ENCODE assay signal across 8 cellular contexts in the genomic region with DNA sequence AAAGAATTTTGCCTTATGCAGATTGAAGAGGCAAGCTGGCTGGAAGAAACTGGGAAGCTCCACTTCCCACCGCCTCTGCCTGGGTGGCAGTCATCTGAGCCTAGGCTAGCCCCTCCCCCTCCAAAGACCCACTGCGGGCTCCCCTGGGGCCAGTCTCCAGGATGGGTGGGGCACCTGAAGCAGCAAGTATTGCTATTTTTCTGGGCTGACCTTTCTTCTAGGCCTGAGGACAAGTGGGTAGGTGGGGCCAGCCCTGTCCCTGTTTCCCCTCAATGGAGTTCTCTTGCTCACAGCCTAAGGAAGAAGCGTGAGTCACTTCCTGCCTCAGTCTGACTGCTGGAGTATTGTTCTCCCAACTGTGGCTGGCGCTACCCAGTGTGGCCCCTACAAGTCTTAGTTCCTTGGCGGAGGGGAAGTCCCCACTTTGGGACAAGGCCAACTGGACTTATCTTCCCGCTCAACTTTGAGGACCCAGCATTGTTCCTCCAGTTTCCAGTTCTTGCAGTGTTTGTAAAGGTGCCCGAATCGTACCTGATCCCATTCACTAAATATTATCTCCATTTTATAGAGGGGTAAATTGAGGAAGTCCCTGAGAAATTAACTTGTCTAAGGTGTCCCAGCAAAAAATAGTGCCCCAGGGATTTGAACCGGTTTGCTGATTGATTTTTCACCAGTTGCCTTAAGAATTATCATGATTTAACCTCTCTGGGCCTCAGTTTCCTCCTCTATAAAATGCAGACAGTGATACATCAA. TPM values are rescaled to one million over a fixed set of nuclear protein-coding genes. Genes with fewer than 3 reads are reported as not detected.
DNase-seq lines count a peak whose midpoint lies in the region; ATAC-seq and TF ChIP-seq lines count a peak whose summit lies in the region.

No MANE protein-coding gene starts in this region.

- peak overlapping the region; percentile 20 for H3K18ac ChIP-seq in neuronal stem cell (ENCODE audit: low read length)

- H4K91ac ChIP-seq in neuronal stem cell (ENCODE audit: low read depth, low read length, poor library complexity), result no peak overlapping the region

- intact Hi-C loops in aorta (cut with DNase I), result loop anchor here in 1 of 2 donors (5.0 kb wide), 2 partner anchors 152 to 207 kb away; a partner anchor contains a TSS

- H3K27ac ChIP-seq in neuronal stem cell (replicated peaks; ENCODE audit: low read length), result no peak overlapping the region
- H3K27ac ChIP-seq in aorta (ENCODE audit: low read depth in 1 of 2, low read length in 2 of 2), result peak overlapping the region in 1 of 2 donors; percentile 57

- H2BK120ac ChIP-seq in neuronal stem cell (ENCODE audit: low read depth, low read length), result no peak overlapping the region

- H3K4ac ChIP-seq in neuronal stem cell (ENCODE audit: low read length), result no peak overlapping the region

- WGBS in neuronal stem cell (ENCODE audit: extremely low coverage in 2 of 2, insufficient read length in 2 of 2, insufficient replicate concordance in 1 of 2), 2 donors, result no CpG with 5 or more reads among the region's 9 CpGs
- 63 to 64% methylated on average over 9 of the region's 9 CpGs for WGBS in aorta, 2 donors

- H3K79me1 ChIP-seq in neuronal stem cell (ENCODE audit: low read depth, low read length), result no peaks in the 10 kb centered on the region

- ATAC-seq in aorta (ENCODE audit: low FRiP score) (peak; percentile 78), GM18873 (IDR thresholded peaks at IDR 0.05; ENCODE audit: low FRiP score, unreplicated experiment) (no peak)

- H2BK12ac ChIP-seq in neuronal stem cell (ENCODE audit: low read length), result no peak overlapping the region

- no peak overlapping the region for H4K8ac ChIP-seq in neuronal stem cell (ENCODE audit: low read depth, low read length)

- no peak overlapping the region for H3K4me2 ChIP-seq in neuronal stem cell (ENCODE audit: insufficient read depth, low read length, poor library complexity, severe bottlenecking)

- H3K4me1 ChIP-seq in neuronal stem cell (ENCODE audit: control insufficient read depth in 2 of 2, insufficient read depth in 1 of 2, low read depth in 1 of 2, low read length in 2 of 2), result peaks cover 35 to 40% of the 10 kb centered on the region in 2 donors
- H3K4me1 ChIP-seq in aorta (ENCODE audit: control insufficient read depth in 1 of 2, insufficient read depth in 2 of 2, low read length in 2 of 2), result peaks cover 1 to 2% of the 10 kb centered on the region in 2 donors

- no peak overlapping the region for H2BK5ac ChIP-seq in neuronal stem cell (ENCODE audit: low read length)

- H3K4me3 ChIP-seq in GM12865 (ENCODE audit: low read depth, low read length), result no peak overlapping the region
- peak overlapping the region; percentile 80 for H3K4me3 ChIP-seq in fibroblast of the aortic adventitia (ENCODE audit: low read depth, low read length)
- no peak overlapping the region for H3K4me3 ChIP-seq in neuronal stem cell (ENCODE audit: low read length in 2 of 2)
- no peak overlapping the region for H3K4me3 ChIP-seq in aorta (ENCODE audit: low read length in 2 of 2)

- TF ChIP-seq CTCF in GM12865 (IDR thresholded peaks at IDR 0.05; ENCODE audit: insufficient read depth, low read depth, low read length, missing control alignments), result no peak
- no peak for TF ChIP-seq CTCF in fibroblast of the aortic adventitia (IDR thresholded peaks at IDR 0.05; ENCODE audit: insufficient read depth, low read length)

- H3K23ac ChIP-seq in neuronal stem cell (ENCODE audit: low read depth, low read length, poor library complexity), result no peak overlapping the region

- no peak overlapping the region for H2AK5ac ChIP-seq in neuronal stem cell (ENCODE audit: low read depth, low read length)

- peak overlapping the region; percentile 50 for H2AFZ ChIP-seq in neuronal stem cell (ENCODE audit: low read length)

- H2BK15ac ChIP-seq in neuronal stem cell (ENCODE audit: low read length), result no peak overlapping the region

- no peak overlapping the region for H3K14ac ChIP-seq in neuronal stem cell (ENCODE audit: low read length)

- H3K36me3 ChIP-seq in neuronal stem cell (replicated peaks in 1 of 2; ENCODE audit: control insufficient read depth in 2 of 2, insufficient read depth in 2 of 2, low read length in 2 of 2) (no peaks in the 10 kb centered on the region), aorta (ENCODE audit: control insufficient read depth in 1 of 2, insufficient read depth in 2 of 2, low read length in 1 of 2) (no peaks in the 10 kb centered on the region)

- peak; percentile 35 for DNase-seq in GM12865 (ENCODE audit: low read depth)
- peak; percentile 33 for DNase-seq in NCI-H2171 (lab: John Stamatoyannopoulos, UW)
- DNase-seq in activated T-cell treated with anti-CD3 and anti-CD28 coated beads, Interleukin-2, amount 50 U/mL, for 1 hour, result peak; percentile 52
- DNase-seq in fibroblast of the aortic adventitia (ENCODE audit: low read depth), result peak; percentile 90
- DNase-seq in neuronal stem cell (ENCODE audit: low spot score), result no peak
- peak; percentile 88 to 89 for DNase-seq in aorta
- DNase-seq in NCI-H2081 (lab: John Stamatoyannopoulos, UW), result no peak

- H3K9me3 ChIP-seq in neuronal stem cell (replicated peaks in 1 of 2; ENCODE audit: control insufficient read depth in 2 of 2, insufficient read depth in 1 of 2, low read depth in 1 of 2, low read length in 2 of 2) (no peaks in the 10 kb centered on the region), aorta (ENCODE audit: control insufficient read depth, low read length) (no peaks in the 10 kb centered on the region)

- H3K27me3 ChIP-seq in neuronal stem cell (ENCODE audit: control insufficient read depth in 3 of 3, insufficient read depth in 3 of 3, low read depth in 1 of 3, low read length in 3 of 3) (no peaks in the 10 kb centered on the region), aorta (ENCODE audit: control insufficient read depth in 1 of 2, insufficient read depth in 2 of 2, low read length in 1 of 2) (no peaks in the 10 kb centered on the region)

- no peak overlapping the region for H3K9ac ChIP-seq in neuronal stem cell (ENCODE audit: low read depth, low read length, poor library complexity)

RNA-seq across cellular contexts. Expression of a gene that starts 1.4 kb away (rescaled TPM):
- total RNA-seq in fibroblast of the aortic adventitia (ENCODE audit: low replicate concordance) (45.0 and 67.4 TPM in 2 replicates), aorta (10 to 100 TPM; 62.3 to 65.8 TPM)
- polyA plus RNA-seq in neuronal stem cell (2013, experiment 1 of 2), result 19.3 TPM
- polyA plus RNA-seq in neuronal stem cell (2013, experiment 2 of 2), result 19.0 TPM
- polyA plus RNA-seq in aorta, result 10 to 100 TPM; 20.9 to 26.0 TPM

RNA-seq across cellular contexts. Expression of a gene that starts 14.5 kb away (rescaled TPM):
- total RNA-seq in fibroblast of the aortic adventitia (ENCODE audit: low replicate concordance) (19.0 and 23.1 TPM in 2 replicates), aorta (10 to 100 TPM; 39.8 to 68.3 TPM)
- polyA plus RNA-seq in neuronal stem cell (2013, experiment 1 of 2), result 2.6 TPM
- polyA plus RNA-seq in neuronal stem cell (2013, experiment 2 of 2), result 2.3 TPM
- polyA plus RNA-seq in aorta, result 10 to 100 TPM; 11.6 to 26.4 TPM

RNA-seq across cellular contexts. Expression of a gene that starts 33.3 kb away (rescaled TPM):
- total RNA-seq in fibroblast of the aortic adventitia (ENCODE audit: low replicate concordance) (5.2 and 11.0 TPM in 2 replicates), aorta (10 to 100 TPM; 56.7 to 82.4 TPM)
- polyA plus RNA-seq in neuronal stem cell (2013, experiment 1 of 2), result 41.6 TPM
- 37.8 TPM for polyA plus RNA-seq in neuronal stem cell (2013, experiment 2 of 2)
- 10 to 100 TPM; 19.2 to 49.2 TPM for polyA plus RNA-seq in aorta

Comparison
In these comparisons a context has a peak if more than half of its experiments do, and no peak if none do; other contexts are left out.
1. DNase-seq: peak in GM12865 (single experiment), NCI-H2171 (single experiment), activated T-cell treated with anti-CD3 and anti-CD28 coated beads, Interleukin-2, amount 50 U/mL, for 1 hour (single experiment), fibroblast of the aortic adventitia (single experiment) and aorta (2 of 2); none in neuronal stem cell (single experiment) and NCI-H2081 (0 of 2).